In genomic region chrX:72340046-72340445, GRCh38 we compare ENCODE assay signal across 29 cellular contexts. TPM values are rescaled to one million over a fixed set of nuclear protein-coding genes. Genes with fewer than 3 reads are reported as not detected.
"Had no signal": no experiment of that assay in that cellular context is flagged by ENCODE, and none has a peak within 500 bp of the region (broad histone marks: within the 10 kb centered on the region; RNA-seq: fewer than 3 reads in every experiment).

No MANE protein-coding gene starts in this region.

- H3K4me3 ChIP-seq: left lung, lower lobe of right lung, right atrium auricular region, right lobe of liver, smooth muscle cell, testis, thyroid gland, transverse colon, upper lobe of left lung, vagina had no signal

- DNase-seq: hippocampal formation; kidney glomerular epithelial cell; left colon; left lung; lower lobe of right lung; mammary epithelial cell; mesenchymal stem cell; naive thymus-derived CD8-positive, alpha-beta T cell; nucleus accumbens; right lobe of liver; stimulated activated CD4-positive, alpha-beta T cell treated with anti-CD3 and anti-CD28 coated beads, Interleukin-1b, Interleukin-23, amount 100 ng/mL, for 48 hours; stimulated activated CD4-positive, alpha-beta T cell treated with anti-CD3 and anti-CD28 coated beads, Interleukin-2, amount 100 ng/mL, for 48 hours; stimulated activated CD4-positive, alpha-beta T cell treated with anti-CD3 and anti-CD28 coated beads, Interleukin-4, amount 100 ng/mL, for 4 hours; stimulated activated CD8-positive, alpha-beta memory T cell treated with anti-CD3 and anti-CD28 coated beads, Interleukin-4, amount 100 ng/mL, for 48 hours; stimulated activated naive CD4-positive, alpha-beta T cell treated with Interleukin-2 at 50 U/mL for 16 hours; stimulated activated naive CD8-positive, alpha-beta T cell treated with anti-CD3 and anti-CD28 coated beads, Interleukin-15, amount 100 ng/mL, for 72 hours; substantia nigra; testis; thyroid gland; transverse colon; upper lobe of left lung had no signal

- H3K27ac ChIP-seq: left lung, lower lobe of right lung, parathyroid adenoma, right atrium auricular region, right lobe of liver, testis, thyroid gland, transverse colon, upper lobe of left lung, vagina had no signal

- H3K27me3 ChIP-seq: left lung, right atrium auricular region, right lobe of liver, testis, thyroid gland, transverse colon, upper lobe of left lung, vagina had no signal

- ATAC-seq: left lung; lower lobe of right lung; naive thymus-derived CD8-positive, alpha-beta T cell; right lobe of liver; stimulated activated memory B cell treated with anti-CD40 and anti-IgM and Interleukin-4, amounts not matched to agents 10 μg/mL and 1 μg/mL and 100 μg/mL, for 72 hours; stimulated activated naive CD8-positive, alpha-beta T cell treated with anti-CD3 and anti-CD28 coated beads, Interleukin-15, amount 100 ng/mL, for 72 hours had no signal

RNA-seq across cellular contexts. Expression of gene CITED1, which starts 34.3 kb away (rescaled TPM):
- total RNA-seq: liver; mucosa of gallbladder; naive thymus-derived CD8-positive, alpha-beta T cell; renal cortical epithelial cell; right lobe of liver had no signal
